In the genomic region with DNA sequence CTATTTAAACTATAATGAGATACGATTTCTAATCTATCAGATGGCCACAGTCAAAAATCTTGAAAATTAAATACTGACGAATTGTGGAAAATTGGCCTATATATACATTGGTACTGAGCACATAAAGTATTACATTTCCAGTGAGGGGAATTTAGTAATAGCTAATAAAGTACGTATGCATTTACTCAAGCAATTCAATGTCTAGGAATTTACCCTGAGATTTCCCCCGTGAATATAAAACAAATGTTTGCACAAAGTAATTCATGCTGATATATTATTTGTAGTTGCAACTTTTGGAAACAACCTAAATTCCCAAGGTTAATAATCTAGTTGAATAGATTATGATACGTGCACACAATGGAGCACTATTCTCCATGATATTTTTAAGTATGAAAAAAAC, we compare ENCODE assay signal across 33 cellular contexts. TPM values are rescaled to one million over a fixed set of nuclear protein-coding genes. Genes with fewer than 3 reads are reported as not detected.
"Had no signal": no experiment of that assay in that cellular context is flagged by ENCODE, and none has a peak within 500 bp of the region (broad histone marks: within the 10 kb centered on the region; RNA-seq: fewer than 3 reads in every experiment).

No MANE protein-coding gene starts in this region.

- H3K4me1 Mint-ChIP-seq: stimulated activated effector memory CD8-positive, alpha-beta T cell treated with anti-CD3 and anti-CD28 coated beads, Interleukin-12 subunit alpha, Interleukin-12 subunit beta, amount 100 ng/mL, for 72 hours; stimulated activated naive B cell treated with anti-CD40 and anti-IgM and Interleukin-4, amounts not matched to agents 10 μg/mL and 1 μg/mL and 100 μg/mL, for 72 hours; stimulated activated naive CD8-positive, alpha-beta T cell treated with anti-CD3 and anti-CD28 coated beads, Interleukin-15, amount 100 ng/mL, for 72 hours had no signal

- DNase-seq: stimulated activated CD4-positive, alpha-beta T cell treated with anti-CD3 and anti-CD28 coated beads, Interleukin-2, amount 100 ng/mL, for 48 hours; stimulated activated CD4-positive, alpha-beta T cell treated with anti-CD3 and anti-CD28 coated beads, Interleukin-4, amount 100 ng/mL, for 1 hour; stimulated activated CD4-positive, alpha-beta T cell treated with anti-CD3 and anti-CD28 coated beads, Interleukin-4, amount 100 ng/mL, for 24 hours; stimulated activated CD4-positive, alpha-beta T cell treated with anti-CD3 and anti-CD28 coated beads, Interleukin-4, amount 100 ng/mL, for 4 hours; stimulated activated CD8-positive, alpha-beta memory T cell treated with anti-CD3 and anti-CD28 coated beads, Interleukin-4, amount 100 ng/mL, for 48 hours; stimulated activated naive B cell treated with anti-CD40 and anti-IgM and Interleukin-4, amounts not matched to agents 10 μg/mL and 1 μg/mL and 100 μg/mL, for 72 hours; stimulated activated naive CD4-positive, alpha-beta T cell; stimulated activated naive CD4-positive, alpha-beta T cell treated with Interleukin-2 at 50 U/mL for 16 hours; stimulated activated naive CD8-positive, alpha-beta T cell treated with anti-CD3 and anti-CD28 coated beads, Interleukin-15, amount 100 ng/mL, for 72 hours; stimulated activated naive CD8-positive, alpha-beta T cell treated with anti-CD3 and anti-CD28 coated beads, Interleukin-15, Interleukin-2, amounts not matched to agents 100 U/mL and 50 U/mL, for 24 hours; stomach; substantia nigra; thyroid gland; tibial artery; transverse colon; trophoblast cell; upper lobe of left lung; upper lobe of right lung; uterus had no signal

- H3K36me3 ChIP-seq: stomach, suprapubic skin, thoracic aorta, thyroid gland, tibial artery, tibial nerve, transverse colon, upper lobe of left lung, upper lobe of right lung, uterus, vagina had no signal

- H3K27ac Mint-ChIP-seq: stimulated activated effector memory CD8-positive, alpha-beta T cell treated with anti-CD3 and anti-CD28 coated beads, Interleukin-12 subunit alpha, Interleukin-12 subunit beta, amount 100 ng/mL, for 72 hours; stimulated activated memory B cell treated with anti-CD40 and anti-IgM and Interleukin-4, amounts not matched to agents 10 μg/mL and 1 μg/mL and 100 μg/mL, for 72 hours; stimulated activated naive B cell treated with anti-CD40 and anti-IgM and Interleukin-4, amounts not matched to agents 10 μg/mL and 1 μg/mL and 100 μg/mL, for 72 hours; stimulated activated naive CD8-positive, alpha-beta T cell treated with anti-CD3 and anti-CD28 coated beads, Interleukin-15, amount 100 ng/mL, for 72 hours; stimulated activated naive CD8-positive, alpha-beta T cell treated with anti-CD3 and anti-CD28 coated beads, Interleukin-15, Interleukin-2, amounts not matched to agents 100 ng/mL and 50 ng/mL, for 24 hours; type B pancreatic cell had no signal

- H3K36me3 Mint-ChIP-seq: stimulated activated effector memory CD8-positive, alpha-beta T cell treated with anti-CD3 and anti-CD28 coated beads, Interleukin-12 subunit alpha, Interleukin-12 subunit beta, amount 100 ng/mL, for 72 hours; stimulated activated memory B cell treated with anti-CD40 and anti-IgM and Interleukin-4, amounts not matched to agents 10 μg/mL and 1 μg/mL and 100 μg/mL, for 72 hours; stimulated activated naive B cell treated with anti-CD40 and anti-IgM and Interleukin-4, amounts not matched to agents 10 μg/mL and 1 μg/mL and 100 μg/mL, for 72 hours; type B pancreatic cell had no signal

- FAIRE-seq: urothelium cell line had no signal

- H3K4me3 ChIP-seq: stomach, suprapubic skin, testis, thoracic aorta, thyroid gland, tibial artery, tibial nerve, transverse colon, upper lobe of left lung, upper lobe of right lung, uterus, vagina had no signal

- H3K27ac ChIP-seq: stomach, suprapubic skin, testis, thoracic aorta, thyroid gland, tibial artery, tibial nerve, transverse colon, upper lobe of left lung, upper lobe of right lung, uterus, vagina had no signal

- H3K27me3 Mint-ChIP-seq: stimulated activated naive CD8-positive, alpha-beta T cell treated with anti-CD3 and anti-CD28 coated beads, Interleukin-15, amount 100 ng/mL, for 72 hours had no signal

- ATAC-seq: stimulated activated effector memory CD8-positive, alpha-beta T cell treated with anti-CD3 and anti-CD28 coated beads, Interleukin-12 subunit alpha, Interleukin-12 subunit beta, amount 100 ng/mL, for 72 hours; stimulated activated memory B cell treated with anti-CD40 and anti-IgM and Interleukin-4, amounts not matched to agents 10 μg/mL and 1 μg/mL and 100 μg/mL, for 72 hours; stimulated activated naive B cell treated with anti-CD40 and anti-IgM and Interleukin-4, amounts not matched to agents 10 μg/mL and 1 μg/mL and 100 μg/mL, for 72 hours; stimulated activated naive CD8-positive, alpha-beta T cell treated with anti-CD3 and anti-CD28 coated beads, Interleukin-15, amount 100 ng/mL, for 72 hours; stimulated activated naive CD8-positive, alpha-beta T cell treated with anti-CD3 and anti-CD28 coated beads, Interleukin-15, Interleukin-2, amounts not matched to agents 100 U/mL and 50 U/mL, for 24 hours; upper lobe of right lung had no signal

- H3K27me3 ChIP-seq: suprapubic skin, testis, thyroid gland, tibial artery, tibial nerve, transverse colon, upper lobe of left lung, upper lobe of right lung, uterus, vagina had no signal

- H3K9me3 ChIP-seq: stomach, suprapubic skin, testis, thoracic aorta, thyroid gland, tibial artery, tibial nerve, transverse colon, upper lobe of left lung, upper lobe of right lung, uterus, vagina had no signal

- H3K9me3 Mint-ChIP-seq: stimulated activated effector memory CD8-positive, alpha-beta T cell treated with anti-CD3 and anti-CD28 coated beads, Interleukin-12 subunit alpha, Interleukin-12 subunit beta, amount 100 ng/mL, for 72 hours; stimulated activated memory B cell treated with anti-CD40 and anti-IgM and Interleukin-4, amounts not matched to agents 10 μg/mL and 1 μg/mL and 100 μg/mL, for 72 hours; stimulated activated naive B cell treated with anti-CD40 and anti-IgM and Interleukin-4, amounts not matched to agents 10 μg/mL and 1 μg/mL and 100 μg/mL, for 72 hours; stimulated activated naive CD8-positive, alpha-beta T cell treated with anti-CD3 and anti-CD28 coated beads, Interleukin-15, amount 100 ng/mL, for 72 hours; stimulated activated naive CD8-positive, alpha-beta T cell treated with anti-CD3 and anti-CD28 coated beads, Interleukin-15, Interleukin-2, amounts not matched to agents 100 ng/mL and 50 ng/mL, for 24 hours; type B pancreatic cell had no signal

- H3K4me1 ChIP-seq: stomach, suprapubic skin, testis, thyroid gland, tibial artery, tibial nerve, transverse colon, upper lobe of left lung, upper lobe of right lung, uterus, vagina had no signal

- H3K4me3 Mint-ChIP-seq: stimulated activated effector memory CD8-positive, alpha-beta T cell treated with anti-CD3 and anti-CD28 coated beads, Interleukin-12 subunit alpha, Interleukin-12 subunit beta, amount 100 ng/mL, for 72 hours; stimulated activated memory B cell treated with anti-CD40 and anti-IgM and Interleukin-4, amounts not matched to agents 10 μg/mL and 1 μg/mL and 100 μg/mL, for 72 hours; stimulated activated naive B cell treated with anti-CD40 and anti-IgM and Interleukin-4, amounts not matched to agents 10 μg/mL and 1 μg/mL and 100 μg/mL, for 72 hours; stimulated activated naive CD8-positive, alpha-beta T cell treated with anti-CD3 and anti-CD28 coated beads, Interleukin-15, amount 100 ng/mL, for 72 hours; stimulated activated naive CD8-positive, alpha-beta T cell treated with anti-CD3 and anti-CD28 coated beads, Interleukin-15, Interleukin-2, amounts not matched to agents 100 ng/mL and 50 ng/mL, for 24 hours; type B pancreatic cell had no signal

RNA-seq across cellular contexts. Expression of a gene that starts 36.1 kb away (rescaled TPM):
- total RNA-seq: stomach, subcutaneous adipose tissue, suprapubic skin, temporal lobe, testis, thoracic aorta, thyroid gland, tibial nerve, transverse colon, upper lobe of left lung, upper lobe of right lung, ureter, urinary bladder, uterus, vagina had no signal
- polyA plus RNA-seq: stomach, urinary bladder had no signal
